Comparison of ENCODE assay signal across 17 cellular contexts in genomic region chr3:148789156-148789555, GRCh38. TPM values are rescaled to one million over a fixed set of nuclear protein-coding genes. Genes with fewer than 3 reads are reported as not detected.
A peak's percentile ranks its signal among the peaks of the same experiment; 100 is the strongest.
DNase-seq lines count a peak whose midpoint lies in the region; ATAC-seq, FAIRE-seq and TF ChIP-seq lines count a peak whose summit lies in the region.
"Had no signal": no experiment of that assay in that cellular context is flagged by ENCODE, and none has a peak within 500 bp of the region (broad histone marks: within the 10 kb centered on the region; RNA-seq: fewer than 3 reads in every experiment).

No MANE protein-coding gene starts in this region.

- no peaks in the 10 kb centered on the region for H3K9me3 Mint-ChIP-seq in MCF 10A (ENCODE audit: unreplicated experiment)
- H3K9me3 Mint-ChIP-seq: activated T-cell treated with anti-CD3 and anti-CD28 coated beads, Interleukin-2, amount 50 U/mL, for 4 hours had no signal

- H3K36me3 ChIP-seq in breast epithelium (no peaks in the 10 kb centered on the region), aorta (ENCODE audit: control insufficient read depth in 1 of 2, insufficient read depth in 2 of 2, low read length in 1 of 2) (no peaks in the 10 kb centered on the region), pancreas (no peaks in the 10 kb centered on the region)
- H3K36me3 ChIP-seq: left lung, upper lobe of left lung had no signal

- H3K27ac ChIP-seq in breast epithelium = peak overlapping the region; percentile 28 to 92
- no peak overlapping the region for H3K27ac ChIP-seq in aorta (ENCODE audit: low read depth in 1 of 2, low read length in 2 of 2)
- H3K27ac ChIP-seq in pancreas = no peak overlapping the region
- H3K27ac ChIP-seq: left lung, upper lobe of left lung had no signal

- DNase-seq in breast epithelium (ENCODE audit: low spot score in 2 of 2) (no peak), MCF 10A (ENCODE audit: unreplicated experiment) (no peak), dermis blood vessel endothelial cell (peak; percentile 6), myocyte (ENCODE audit: low read depth) (peak; percentile 65), aorta (no peak), NCI-H1930 (lab: John Stamatoyannopoulos, UW) (no peak), pancreas (no peak)
- DNase-seq: ACHN; activated CD4-positive, alpha-beta T cell treated with anti-CD3 and anti-CD28 coated beads for 1 hour; activated T-cell treated with anti-CD3 and anti-CD28 coated beads, Interleukin-2, amount 50 U/mL, for 4 hours; effector memory CD4-positive, alpha-beta T cell; head of caudate nucleus; IMR-90; left lung; SW 1271; upper lobe of left lung had no signal

- no peak for TF ChIP-seq POLR2A in breast epithelium (IDR thresholded peaks at IDR 0.05)

- WGBS in aorta, 2 donors = 15 to 22% methylated on average over 6 of the region's 6 CpGs
- 48 to 49% methylated on average over 6 of the region's 6 CpGs for WGBS in pancreas, 2 donors

- H3K4me3 Mint-ChIP-seq in MCF 10A (ENCODE audit: unreplicated experiment) = no peak overlapping the region
- H3K4me3 Mint-ChIP-seq: activated T-cell treated with anti-CD3 and anti-CD28 coated beads, Interleukin-2, amount 50 U/mL, for 4 hours had no signal

- no TSS peak for BruUV-seq in MCF 10A (replicated peaks; lab: Mats Ljungman, UMichigan)

- H3K27ac Mint-ChIP-seq in MCF 10A (ENCODE audit: low read depth, unreplicated experiment) = no peak overlapping the region

- FAIRE-seq in pancreas (lab: Jason Lieb, UNC) = no peak

- H3K4me1 ChIP-seq in breast epithelium (peaks cover 0 to 5% of the 10 kb centered on the region in 2 donors), aorta (ENCODE audit: control insufficient read depth in 1 of 2, insufficient read depth in 2 of 2, low read length in 2 of 2) (no peaks in the 10 kb centered on the region), pancreas (peaks cover 0 to 10% (median 6%) of the 10 kb centered on the region in 3 donors)
- H3K4me1 ChIP-seq: upper lobe of left lung had no signal

- H3K4me3 ChIP-seq in breast epithelium = no peak overlapping the region
- no peak overlapping the region for H3K4me3 ChIP-seq in aorta (ENCODE audit: low read length in 2 of 2)
- no peak overlapping the region for H3K4me3 ChIP-seq in pancreas
- H3K4me3 ChIP-seq: left lung, upper lobe of left lung had no signal

- TF ChIP-seq CTCF in breast epithelium (IDR thresholded peaks at IDR 0.05) (no peak), MCF 10A (IDR thresholded peaks at IDR 0.05; ENCODE audit: unreplicated experiment) (no peak), pancreas (IDR thresholded peaks at IDR 0.05) (no peak)

- H3K27me3 Mint-ChIP-seq in MCF 10A (ENCODE audit: insufficient read depth, unreplicated experiment) = peaks cover 70% of the 10 kb centered on the region

- CTCF ChIA-PET in MCF 10A (lab: Yijun Ruan, JAX) = interaction anchor here (1.0 kb wide), 1 partner anchor 159 kb away, joined by 3 read pairs; no protein-coding TSS in a partner anchor

- no peaks in the 10 kb centered on the region for H3K27me3 ChIP-seq in breast epithelium
- no peaks in the 10 kb centered on the region for H3K27me3 ChIP-seq in aorta (ENCODE audit: control insufficient read depth in 1 of 2, insufficient read depth in 2 of 2, low read length in 1 of 2)
- no peaks in the 10 kb centered on the region for H3K27me3 ChIP-seq in pancreas
- H3K27me3 ChIP-seq: left lung, upper lobe of left lung had no signal

- intact Hi-C loops in breast epithelium (cut with DNase I; ENCODE audit: low total_unique reads) = no loop called here
- intact Hi-C loops in MCF 10A (cut with micrococcal nuclease) = no loop called here
- intact Hi-C loops in aorta (cut with DNase I) = no loop called here
- intact Hi-C loops in pancreas (cut with DNase I) = no loop called here

- no peaks in the 10 kb centered on the region for H3K9me3 ChIP-seq in breast epithelium
- peaks cover 1% of the 10 kb centered on the region for H3K9me3 ChIP-seq in aorta (ENCODE audit: control insufficient read depth, low read length)
- no peaks in the 10 kb centered on the region for H3K9me3 ChIP-seq in pancreas

- POLR2A ChIA-PET in MCF 10A (lab: Yijun Ruan, JAX) = no interaction called here

- H3K4me1 Mint-ChIP-seq in MCF 10A (ENCODE audit: insufficient read depth, unreplicated experiment) = no peaks in the 10 kb centered on the region

- ATAC-seq in aorta (ENCODE audit: low FRiP score) (peak; percentile 29), pancreas (no peak), GM18861 (IDR thresholded peaks at IDR 0.05; ENCODE audit: unreplicated experiment) (no peak)
- ATAC-seq: activated T-cell treated with anti-CD3 and anti-CD28 coated beads, Interleukin-2, amount 50 U/mL, for 4 hours; left lung had no signal

- no peaks in the 10 kb centered on the region for H3K36me3 Mint-ChIP-seq in MCF 10A (ENCODE audit: insufficient read depth, unreplicated experiment)

RNA-seq across cellular contexts. Expression of gene CPB1, which starts 38.5 kb away (rescaled TPM):
- 10 to 100 TPM in 2 of 3 donors, 1 to 10 TPM in 1; 3.4 to 33.8 (median 14.9) TPM for total RNA-seq in breast epithelium
- total RNA-seq in MCF 10A (2022) = not detected in 2 replicates
- total RNA-seq in dermis blood vessel endothelial cell = not detected in 2 replicates
- 0.56 and 0.57 TPM in 2 replicates for total RNA-seq in myocyte
- 0.15 TPM for polyA plus RNA-seq in myocyte (2012)
- total RNA-seq in aorta = 1 to 10 TPM; 5.0 to 7.3 TPM
- 1 to 10 TPM; 3.9 to 6.9 TPM for polyA plus RNA-seq in aorta
- over 10,000 TPM; 20,022 to 29,247 (median 24,546) TPM for total RNA-seq in pancreas
- 1,000 to 10,000 TPM; 3,071 to 4,494 TPM for polyA plus RNA-seq in pancreas
- total RNA-seq: IMR-90, left lung had no signal
- polyA plus RNA-seq: IMR-90 had no signal

Comparison
In these comparisons a context has a peak if more than half of its experiments do, and no peak if none do; other contexts are left out.
1. DNase-seq: peak in dermis blood vessel endothelial cell (single experiment) and myocyte (single experiment); none in breast epithelium (0 of 2), MCF 10A (single experiment), aorta (0 of 2), NCI-H1930 (0 of 2) and pancreas (0 of 6).
2. H3K27ac ChIP-seq: peak in breast epithelium (2 of 2); none in aorta (0 of 2) and pancreas (0 of 4).
3. RNA of gene CPB1, which starts 38.5 kb away (total RNA-seq): 20,022 to 29,247 TPM in pancreas; 3.4 to 33.8 TPM in breast epithelium, 5.0 to 7.3 TPM in aorta, 0.56 to 0.57 TPM in myocyte, not detected in MCF 10A and not detected in dermis blood vessel endothelial cell; every median in the first group is over 100 times any median in the second.